2 cellular contexts compared by ENCODE assay signal in genomic region chr14:52729585-52729924, GRCh38.
A peak's percentile ranks its signal among the peaks of the same experiment; 100 is the strongest.
TF ChIP-seq lines count a peak whose summit lies in the region.

No MANE protein-coding gene starts in this region.

TF ChIP-seq in A549, 52 proteins besides CTCF, POLR2A, EP300 and RAD21 (continued from another document):
- TF ChIP-seq FOSB (CRISPR knock-in tag; IDR thresholded peaks at IDR 0.05) (no peak), USF2 (IDR thresholded peaks at IDR 0.05) (peak; percentile 56), TP53 (CRISPR knock-in tag; IDR thresholded peaks at IDR 0.05) (no peak), TFCP2L1 (CRISPR knock-in tag; IDR thresholded peaks at IDR 0.05) (no peak), ESRRA (IDR thresholded peaks at IDR 0.05; ENCODE audit: borderline replicate concordance, low read length) (no peak)

TF ChIP-seq in IMR-90, 13 proteins besides CTCF, POLR2A, EP300 and RAD21 (continued from another document):
- TF ChIP-seq ELK1 (IDR thresholded peaks at IDR 0.05; ENCODE audit: borderline replicate concordance, low read depth, low read length) (no peak), NFE2L2 (IDR thresholded peaks at IDR 0.05; ENCODE audit: low read depth, low read length) (no peak), MAZ (IDR thresholded peaks at IDR 0.05; ENCODE audit: borderline replicate concordance, low read depth, low read length) (no peak)
